In genomic region chr5:149409268-149409948, GRCh38 we compare ENCODE assay signal across 14 cellular contexts. TPM values are rescaled to one million over a fixed set of nuclear protein-coding genes. Genes with fewer than 3 reads are reported as not detected.
A peak's percentile ranks its signal among the peaks of the same experiment; 100 is the strongest.
DNase-seq lines count a peak whose midpoint lies in the region; ATAC-seq, FAIRE-seq and TF ChIP-seq lines count a peak whose summit lies in the region.
"Had no signal": no experiment of that assay in that cellular context is flagged by ENCODE, and none has a peak within 500 bp of the region (broad histone marks: within the 10 kb centered on the region; RNA-seq: fewer than 3 reads in every experiment).

No MANE protein-coding gene starts in this region.

- CTCF ChIA-PET in HepG2 (lab: Yijun Ruan, JAX; ENCODE audit: low intra/inter-chr PET ratio, low total read pairs), result no interaction called here

- DNase-seq in GM23338 (ENCODE audit: low spot score), result peak; percentile 61
- DNase-seq in cardiac fibroblast (ENCODE audit: low read depth in 2 of 2), result peak in 1 of 2 donors; percentile 32
- DNase-seq in HepG2 (ENCODE audit: low spot score), result no peak
- DNase-seq in smooth muscle cell (lab: John Stamatoyannopoulos, UW; ENCODE audit: unreplicated experiment), result no peak
- no peak for DNase-seq in nucleus accumbens (lab: John Stamatoyannopoulos, UW)
- DNase-seq in NAMALWA (ENCODE audit: low spot score), result no peak
- no peak for DNase-seq in NCI-H2081 (lab: John Stamatoyannopoulos, UW)
- DNase-seq: activated naive CD8-positive, alpha-beta T cell treated with anti-CD3 and anti-CD28 coated beads, Interleukin-2, amount 10 ng/mL, durations not matched to agents 7 days and 5 days; CD4-positive, alpha-beta memory T cell; KG1; PC-3 had no signal

- no peak overlapping the region for H3K27ac Mint-ChIP-seq in GM23338
- H3K27ac Mint-ChIP-seq in stimulated activated memory B cell treated with anti-CD40 and anti-IgM and Interleukin-4, amounts not matched to agents 10 μg/mL and 1 μg/mL and 100 μg/mL, for 72 hours, result no peak overlapping the region
- H3K27ac Mint-ChIP-seq: activated naive CD8-positive, alpha-beta T cell treated with anti-CD3 and anti-CD28 coated beads, Interleukin-2, amount 10 ng/mL, durations not matched to agents 7 days and 5 days had no signal

- peak; percentile 45 for ATAC-seq in GM23338
- ATAC-seq in HepG2, result no peak
- ATAC-seq in stimulated activated memory B cell treated with anti-CD40 and anti-IgM and Interleukin-4, amounts not matched to agents 10 μg/mL and 1 μg/mL and 100 μg/mL, for 72 hours, result no peak
- ATAC-seq: HCT116, PC-3 had no signal

- H3K4me3 ChIP-seq in GM23338 (no peak overlapping the region), cardiac fibroblast (replicated peaks in 1 of 2; ENCODE audit: low read depth in 2 of 2, low read length in 2 of 2) (peak overlapping the region; percentile 62 to 70), HepG2 (replicated peaks in 1 of 3; ENCODE audit: insufficient read depth in 1 of 3, low read depth in 2 of 3, low read length in 3 of 3) (no peak overlapping the region), smooth muscle cell (peak overlapping the region; percentile 52)

- H3K9ac ChIP-seq in HepG2 (ENCODE audit: insufficient read depth, low read depth, low read length) (no peak overlapping the region), smooth muscle cell (ENCODE audit: low read depth) (peak overlapping the region; percentile 41)

- H3K27ac ChIP-seq in GM23338 (ENCODE audit: low read depth) (no peak overlapping the region), HepG2 (ENCODE audit: extremely low read length, insufficient read depth, low read length) (no peak overlapping the region), smooth muscle cell (ENCODE audit: low read depth) (peak overlapping the region; percentile 95)
- H3K27ac ChIP-seq: neutrophil had no signal

- no peak overlapping the region for H3K4me3 Mint-ChIP-seq in GM23338
- H3K4me3 Mint-ChIP-seq in stimulated activated memory B cell treated with anti-CD40 and anti-IgM and Interleukin-4, amounts not matched to agents 10 μg/mL and 1 μg/mL and 100 μg/mL, for 72 hours, result no peak overlapping the region
- H3K4me3 Mint-ChIP-seq: activated naive CD8-positive, alpha-beta T cell treated with anti-CD3 and anti-CD28 coated beads, Interleukin-2, amount 10 ng/mL, durations not matched to agents 7 days and 5 days; CD4-positive, alpha-beta memory T cell had no signal

- peaks cover 8% of the 10 kb centered on the region for H3K27me3 Mint-ChIP-seq in GM23338 (ENCODE audit: insufficient read depth, low read depth, poor library complexity)
- peaks cover 20% of the 10 kb centered on the region for H3K27me3 Mint-ChIP-seq in stimulated activated memory B cell treated with anti-CD40 and anti-IgM and Interleukin-4, amounts not matched to agents 10 μg/mL and 1 μg/mL and 100 μg/mL, for 72 hours

- TF ChIP-seq EP300 in HepG2 (IDR thresholded peaks at IDR 0.05; ENCODE audit: low read depth in 2 of 2, low read length in 2 of 2) (no peak), HepG2 (CRISPR knock-in tag; IDR thresholded peaks at IDR 0.05; ENCODE audit: borderline replicate concordance) (no peak)

- WGBS in HepG2 (ENCODE audit: low lambda C conversion rate), result 36% methylated on average over 3 of the region's 6 CpGs
- 29% methylated on average over 6 of the region's 6 CpGs for WGBS in smooth muscle cell (ENCODE audit: low lambda C conversion rate)

- in situ Hi-C loops in HepG2 (cut with HindIII; ENCODE audit: extremely low pct_ligation_motif_present, low pct_unique_long_range_greater_than_20kb), result no loop called here

- no peaks in the 10 kb centered on the region for H3K36me3 Mint-ChIP-seq in GM23338 (ENCODE audit: low read depth)
- H3K36me3 Mint-ChIP-seq in stimulated activated memory B cell treated with anti-CD40 and anti-IgM and Interleukin-4, amounts not matched to agents 10 μg/mL and 1 μg/mL and 100 μg/mL, for 72 hours, result no peaks in the 10 kb centered on the region
- H3K36me3 Mint-ChIP-seq: activated naive CD8-positive, alpha-beta T cell treated with anti-CD3 and anti-CD28 coated beads, Interleukin-2, amount 10 ng/mL, durations not matched to agents 7 days and 5 days; CD4-positive, alpha-beta memory T cell had no signal

- no peak for TF ChIP-seq POLR2A in HepG2 (IDR thresholded peaks at IDR 0.05; ENCODE audit: insufficient read depth in 1 of 2, low read depth in 2 of 2, low read length in 2 of 2)

- peaks cover 45% of the 10 kb centered on the region for H3K4me1 Mint-ChIP-seq in GM23338
- no peaks in the 10 kb centered on the region for H3K4me1 Mint-ChIP-seq in stimulated activated memory B cell treated with anti-CD40 and anti-IgM and Interleukin-4, amounts not matched to agents 10 μg/mL and 1 μg/mL and 100 μg/mL, for 72 hours
- H3K4me1 Mint-ChIP-seq: activated naive CD8-positive, alpha-beta T cell treated with anti-CD3 and anti-CD28 coated beads, Interleukin-2, amount 10 ng/mL, durations not matched to agents 7 days and 5 days; CD4-positive, alpha-beta memory T cell had no signal

- H4K20me1 ChIP-seq in GM23338 (replicated peaks; ENCODE audit: insufficient read depth), result no peaks in the 10 kb centered on the region
- no peaks in the 10 kb centered on the region for H4K20me1 ChIP-seq in HepG2 (ENCODE audit: insufficient read depth, low read length)
- peaks cover 72% of the 10 kb centered on the region for H4K20me1 ChIP-seq in smooth muscle cell (ENCODE audit: low read depth)

- H3K9me3 ChIP-seq in HepG2 (ENCODE audit: low read length) (no peaks in the 10 kb centered on the region), smooth muscle cell (replicated peaks; ENCODE audit: low read depth) (no peaks in the 10 kb centered on the region)
- H3K9me3 ChIP-seq: neutrophil had no signal

- no peak for TF ChIP-seq RAD21 in HepG2 (CRISPR knock-in tag; IDR thresholded peaks at IDR 0.05)

- intact Hi-C loops in HepG2 (cut with micrococcal nuclease; ENCODE audit: unreplicated experiment), result no loop called here

- no peaks in the 10 kb centered on the region for H3K9me2 ChIP-seq in GM23338 (ENCODE audit: insufficient read depth)

- no TSS peak for BruUV-seq in HepG2 (replicated peaks; lab: Mats Ljungman, UMichigan)

- no peaks in the 10 kb centered on the region for H3K36me3 ChIP-seq in GM23338 (ENCODE audit: insufficient read depth)
- H3K36me3 ChIP-seq in HepG2 (replicated peaks in 1 of 2; ENCODE audit: control insufficient read depth in 1 of 2, insufficient read depth in 2 of 2, low read length in 2 of 2), result no peaks in the 10 kb centered on the region
- H3K36me3 ChIP-seq in smooth muscle cell (ENCODE audit: low read depth), result no peaks in the 10 kb centered on the region
- H3K36me3 ChIP-seq: neutrophil had no signal

- H3K27me3 ChIP-seq in GM23338 (ENCODE audit: insufficient read depth) (no peaks in the 10 kb centered on the region), HepG2 (ENCODE audit: control insufficient read depth in 1 of 2, insufficient read depth in 2 of 2, low read length in 2 of 2) (peaks cover 0 to 19% of the 10 kb centered on the region in 2 experiments; a peak in 2 of 5 replicates), smooth muscle cell (ENCODE audit: low read depth) (no peaks in the 10 kb centered on the region)
- H3K27me3 ChIP-seq: neutrophil had no signal

- FAIRE-seq in HepG2 (lab: Jason Lieb, UNC), result no peak

- TF ChIP-seq CTCF in GM23338 (conservative IDR thresholded peaks at IDR 0.05; ENCODE audit: low read depth in 2 of 2) (no peak), cardiac fibroblast (IDR thresholded peaks at IDR 0.05; ENCODE audit: low read depth, low read length) (no peak), HepG2 (CRISPR knock-in tag; IDR thresholded peaks at IDR 0.05) (no peak), smooth muscle cell (IDR thresholded peaks at IDR 0.05; ENCODE audit: borderline replicate concordance, insufficient read depth, poor library complexity, severe bottlenecking) (no peak)

- no peak overlapping the region for H2AFZ ChIP-seq in GM23338
- H2AFZ ChIP-seq in HepG2 (ENCODE audit: low read length), result no peak overlapping the region
- H2AFZ ChIP-seq in smooth muscle cell (ENCODE audit: low read depth), result no peak overlapping the region

- POLR2A ChIA-PET in HepG2 (lab: Yijun Ruan, JAX), result interaction anchor here (0.6 kb wide), 1 partner anchor 24 kb away, joined by 3 read pairs; no protein-coding TSS in a partner anchor

- no peaks in the 10 kb centered on the region for H3F3A ChIP-seq in GM23338 (replicated peaks; ENCODE audit: low read depth)
- H3F3A ChIP-seq in smooth muscle cell (ENCODE audit: low read depth), result peaks cover 52% of the 10 kb centered on the region

- H3K9me3 Mint-ChIP-seq in GM23338, result no peaks in the 10 kb centered on the region; the same call in 2 of the 3 replicates
- H3K9me3 Mint-ChIP-seq in stimulated activated memory B cell treated with anti-CD40 and anti-IgM and Interleukin-4, amounts not matched to agents 10 μg/mL and 1 μg/mL and 100 μg/mL, for 72 hours, result no peaks in the 10 kb centered on the region
- H3K9me3 Mint-ChIP-seq: activated naive CD8-positive, alpha-beta T cell treated with anti-CD3 and anti-CD28 coated beads, Interleukin-2, amount 10 ng/mL, durations not matched to agents 7 days and 5 days; CD4-positive, alpha-beta memory T cell had no signal

- H3K4me2 ChIP-seq in GM23338 (no peak overlapping the region), HepG2 (ENCODE audit: low read depth, low read length) (no peak overlapping the region), smooth muscle cell (peak overlapping the region; percentile 88)

- H3K4me1 ChIP-seq in GM23338 (ENCODE audit: insufficient read depth), result peaks cover 6% of the 10 kb centered on the region; the same call in 1 of the 2 replicates
- peaks cover 77% of the 10 kb centered on the region for H3K4me1 ChIP-seq in HepG2 (ENCODE audit: insufficient read depth, low read length)
- H3K4me1 ChIP-seq in smooth muscle cell (ENCODE audit: low read depth), result peaks cover 46% of the 10 kb centered on the region

- H3K79me2 ChIP-seq in GM23338 (replicated peaks; ENCODE audit: insufficient read depth), result no peaks in the 10 kb centered on the region
- no peaks in the 10 kb centered on the region for H3K79me2 ChIP-seq in HepG2 (ENCODE audit: insufficient read depth, low read length)
- H3K79me2 ChIP-seq in smooth muscle cell (ENCODE audit: low read depth), result peaks cover 79% of the 10 kb centered on the region

RNA-seq across cellular contexts. Expression of gene IL17B, which starts 30.3 kb away (rescaled TPM):
- not detected in 2 replicates for total RNA-seq in GM23338 (2014; rRNA removed; shearing (Covaris generic))
- not detected in 2 replicates for polyA plus RNA-seq in GM23338 (2016; fragmentation: Nextera tagmentation; extraction: Ambion mirVana)
- 0.29 and 0.32 TPM in 2 replicates for total RNA-seq in HepG2 (2016; rRNA removed; fragmentation: Illumina TruSeq; extraction: Trizol)
- 0.71 and 1.4 TPM in 2 replicates for total RNA-seq in HepG2 (2016; cell fraction: cytosol; rRNA removed; fragmentation: Illumina TruSeq; extraction: Trizol; ENCODE audit: low read depth)
- 0.48 and 0.80 TPM in 2 replicates for total RNA-seq in HepG2 (2016; cell fraction: insoluble cytoplasmic fraction; rRNA removed; fragmentation: Illumina TruSeq; extraction: Trizol)
- total RNA-seq in HepG2 (2016; cell fraction: membrane; rRNA removed; fragmentation: Illumina TruSeq; extraction: Trizol), result 0.37 and 0.55 TPM in 2 replicates
- not detected in 2 replicates for total RNA-seq in HepG2 (2016; cell fraction: nucleus; rRNA removed; fragmentation: Illumina TruSeq; extraction: Trizol)
- 2.6 and 5.0 TPM in 2 replicates for polyA plus RNA-seq in HepG2 (2011; rRNA removed)
- 3.4 and 4.2 TPM in 2 replicates for polyA plus RNA-seq in HepG2 (2011; cell fraction: cytosol; rRNA removed)
- polyA plus RNA-seq in HepG2 (2011; cell fraction: nucleus; rRNA removed), result 1.4 and 3.5 TPM in 2 replicates
- polyA plus RNA-seq in HepG2 (2012), result 2.6 and 3.0 TPM in 2 replicates
- 0.71 and 0.88 TPM in 2 replicates for polyA plus RNA-seq in HepG2 (2016; cell fraction: cytosol; fragmentation: Illumina TruSeq; extraction: Trizol; ENCODE audit: low read depth)
- polyA plus RNA-seq in HepG2 (2016; cell fraction: insoluble cytoplasmic fraction; fragmentation: Illumina TruSeq; extraction: Trizol; ENCODE audit: low read depth), result 0.54 and 0.76 TPM in 2 replicates
- 0.31 and 0.54 TPM in 2 replicates for polyA plus RNA-seq in HepG2 (2016; cell fraction: membrane; fragmentation: Illumina TruSeq; extraction: Trizol; ENCODE audit: low read depth)
- 1.0 TPM in 1 of 2 replicates, not detected in the other for polyA plus RNA-seq in HepG2 (2016; cell fraction: nucleus; fragmentation: Illumina TruSeq; extraction: Trizol; ENCODE audit: insufficient read depth, low read depth)
- polyA minus RNA-seq in HepG2 (2011; rRNA and poly(A)+ RNA removed; ENCODE audit: low replicate concordance), result 2.3 TPM in 1 of 2 replicates, not detected in the other
- not detected in 2 replicates for polyA minus RNA-seq in HepG2 (2011; cell fraction: cytosol; rRNA and poly(A)+ RNA removed)
- polyA minus RNA-seq in HepG2 (2011; cell fraction: nucleus; rRNA and poly(A)+ RNA removed), result not detected in 2 replicates
- 12.0 and 24.8 TPM in 2 replicates for total RNA-seq in smooth muscle cell
- 10.4 and 11.6 TPM in 2 replicates for polyA plus RNA-seq in smooth muscle cell
- total RNA-seq: activated naive CD8-positive, alpha-beta T cell treated with anti-CD3 and anti-CD28 coated beads, Interleukin-2, amount 10 ng/mL, durations not matched to agents 7 days and 5 days; CD4-positive, alpha-beta memory T cell; PC-3 had no signal
- polyA plus RNA-seq: CD4-positive, alpha-beta memory T cell had no signal

RNA-seq across cellular contexts. Expression of gene PCYOX1L, which starts 51.6 kb away (rescaled TPM):
- total RNA-seq in GM23338 (2014; rRNA removed; shearing (Covaris generic)), result 10.6 and 14.7 TPM in 2 replicates
- polyA plus RNA-seq in GM23338 (2016; fragmentation: Nextera tagmentation; extraction: Ambion mirVana) (5.9 and 6.7 TPM in 2 replicates), HepG2 (2011; rRNA removed) (3.7 and 5.6 TPM in 2 replicates), smooth muscle cell (13.4 and 17.2 TPM in 2 replicates)
- total RNA-seq in HepG2 (2016; rRNA removed; fragmentation: Illumina TruSeq; extraction: Trizol) (0.24 and 1.00 TPM in 2 replicates), smooth muscle cell (6.4 and 14.3 TPM in 2 replicates)
- 0.10 and 0.26 TPM in 2 replicates for total RNA-seq in HepG2 (2016; cell fraction: cytosol; rRNA removed; fragmentation: Illumina TruSeq; extraction: Trizol; ENCODE audit: low read depth)
- 0.27 and 0.78 TPM in 2 replicates for total RNA-seq in HepG2 (2016; cell fraction: insoluble cytoplasmic fraction; rRNA removed; fragmentation: Illumina TruSeq; extraction: Trizol)
- total RNA-seq in HepG2 (2016; cell fraction: membrane; rRNA removed; fragmentation: Illumina TruSeq; extraction: Trizol), result 0.24 and 0.56 TPM in 2 replicates
- 1.0 and 1.1 TPM in 2 replicates for total RNA-seq in HepG2 (2016; cell fraction: nucleus; rRNA removed; fragmentation: Illumina TruSeq; extraction: Trizol)
- 3.7 and 4.7 TPM in 2 replicates for polyA plus RNA-seq in HepG2 (2011; cell fraction: cytosol; rRNA removed)
- polyA plus RNA-seq in HepG2 (2011; cell fraction: nucleus; rRNA removed), result 5.2 TPM in 2 replicates
- polyA plus RNA-seq in HepG2 (2012), result 3.3 and 4.0 TPM in 2 replicates
- polyA plus RNA-seq in HepG2 (2016; cell fraction: cytosol; fragmentation: Illumina TruSeq; extraction: Trizol; ENCODE audit: low read depth), result 0.16 TPM in 1 of 2 replicates, not detected in the other
- 0.26 and 0.53 TPM in 2 replicates for polyA plus RNA-seq in HepG2 (2016; cell fraction: insoluble cytoplasmic fraction; fragmentation: Illumina TruSeq; extraction: Trizol; ENCODE audit: low read depth)
- 0.11 and 0.14 TPM in 2 replicates for polyA plus RNA-seq in HepG2 (2016; cell fraction: membrane; fragmentation: Illumina TruSeq; extraction: Trizol; ENCODE audit: low read depth)
- polyA plus RNA-seq in HepG2 (2016; cell fraction: nucleus; fragmentation: Illumina TruSeq; extraction: Trizol; ENCODE audit: insufficient read depth, low read depth), result 2.1 and 2.8 TPM in 2 replicates
- 4.6 and 4.7 TPM in 2 replicates for polyA minus RNA-seq in HepG2 (2011; rRNA and poly(A)+ RNA removed; ENCODE audit: low replicate concordance)
- 1.8 and 2.4 TPM in 2 replicates for polyA minus RNA-seq in HepG2 (2011; cell fraction: cytosol; rRNA and poly(A)+ RNA removed)
- polyA minus RNA-seq in HepG2 (2011; cell fraction: nucleus; rRNA and poly(A)+ RNA removed), result 2.3 and 4.6 TPM in 2 replicates

Comparison
In these comparisons a context has a peak if more than half of its experiments do, and no peak if none do; other contexts are left out.
1. H3K4me3 ChIP-seq: peak in cardiac fibroblast (2 of 2) and smooth muscle cell (single experiment); none in GM23338 (single experiment) and HepG2 (0 of 3).